Comparison of ENCODE assay signal across 19 cellular contexts in the genomic region with DNA sequence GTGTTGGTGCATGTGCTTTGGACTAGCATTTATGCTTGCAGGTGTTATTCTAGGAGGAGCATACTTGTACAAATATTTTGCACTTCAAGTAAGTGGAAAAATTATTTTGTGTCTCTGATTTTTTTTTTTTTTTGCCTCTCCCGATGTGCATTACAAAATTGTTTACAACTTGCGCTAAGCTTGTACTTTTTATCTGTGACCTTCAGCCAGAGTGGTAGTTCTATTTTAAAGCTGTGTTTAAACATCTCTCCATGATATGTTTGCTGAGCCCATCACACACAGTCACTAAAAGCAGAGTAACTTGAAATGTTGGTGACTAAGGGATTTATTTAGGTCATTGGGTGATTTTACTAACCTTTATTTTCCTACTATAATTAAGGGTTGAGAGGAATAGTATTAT. TPM values are rescaled to one million over a fixed set of nuclear protein-coding genes. Genes with fewer than 3 reads are reported as not detected.
A peak's percentile ranks its signal among the peaks of the same experiment; 100 is the strongest.
DNase-seq lines count a peak whose midpoint lies in the region; TF ChIP-seq lines count a peak whose summit lies in the region.
"Had no signal": no experiment of that assay in that cellular context is flagged by ENCODE, and none has a peak within 500 bp of the region (broad histone marks: within the 10 kb centered on the region; RNA-seq: fewer than 3 reads in every experiment).

No MANE protein-coding gene starts in this region.

- no peak for TF ChIP-seq POLR2A in stomach (IDR thresholded peaks at IDR 0.05)

- peak overlapping the region in 4 of 6 donors; percentile 5 to 82 (median 60) for H3K27ac Mint-ChIP-seq in immature natural killer cell
- H3K27ac Mint-ChIP-seq: GM23338; mesothelial cell of epicardium; nephron progenitor cell; stimulated activated naive B cell treated with anti-CD40 and anti-IgM and Interleukin-4, amounts not matched to agents 10 μg/mL and 1 μg/mL and 100 μg/mL, for 72 hours had no signal

- H3K4me3 ChIP-seq in cardiac muscle cell: no peak overlapping the region
- no peak overlapping the region for H3K4me3 ChIP-seq in stomach
- H3K4me3 ChIP-seq: colonic mucosa, GM23338, SJCRH30, thyroid gland had no signal

- H3K36me3 Mint-ChIP-seq in immature natural killer cell: peaks cover 6 to 34% (median 21%) of the 10 kb centered on the region in 3 donors

- H3K27ac ChIP-seq in cardiac muscle cell (peak overlapping the region; percentile 36), stomach (peak overlapping the region in 3 of 5 donors; percentile 5 to 46 (median 17))
- H3K27ac ChIP-seq: colonic mucosa, SJCRH30, thyroid gland had no signal

- peaks cover 48 to 83% of the 10 kb centered on the region in 2 donors for H3K4me1 Mint-ChIP-seq in immature natural killer cell
- H3K4me1 Mint-ChIP-seq: nephron progenitor cell had no signal

- H3K9me3 Mint-ChIP-seq in immature natural killer cell: no peaks in the 10 kb centered on the region
- H3K9me3 Mint-ChIP-seq: GM23338; mesothelial cell of epicardium; nephron progenitor cell; stimulated activated naive B cell treated with anti-CD40 and anti-IgM and Interleukin-4, amounts not matched to agents 10 μg/mL and 1 μg/mL and 100 μg/mL, for 72 hours; T-cell had no signal

- TF ChIP-seq EP300 in stomach (IDR thresholded peaks at IDR 0.05): no peak

- no peak for DNase-seq in cardiac muscle cell (ENCODE audit: low read depth in 1 of 2, low spot score in 1 of 2)
- no peak for DNase-seq in cardiac septum (ENCODE audit: low spot score)
- DNase-seq in NCI-H69 (lab: John Stamatoyannopoulos, UW): peak; percentile 47
- no peak for DNase-seq in immature natural killer cell
- no peak for DNase-seq in stomach
- no peak for DNase-seq in DMS79 treated with DMSO at 0.1 percent for 48 hours (lab: John Stamatoyannopoulos, UW)
- no peak for DNase-seq in A172 (ENCODE audit: low spot score)
- DNase-seq: activated CD4-positive, CD25-positive, alpha-beta regulatory T cell treated with anti-CD3 and anti-CD28 coated beads, Interleukin-2, amount 50 U/mL, for 72 hours; colonic mucosa; DMS79; NCI-H1092 treated with DMSO at 0.1 percent for 48 hours; NCI-H446; nephron progenitor cell; SJCRH30; stimulated activated naive B cell treated with anti-CD40 and anti-IgM and Interleukin-4, amounts not matched to agents 10 μg/mL and 1 μg/mL and 100 μg/mL, for 72 hours; T-cell; thyroid gland had no signal

- H3K27me3 ChIP-seq in cardiac muscle cell: no peaks in the 10 kb centered on the region
- H3K27me3 ChIP-seq in stomach: no peaks in the 10 kb centered on the region
- H3K27me3 ChIP-seq: colonic mucosa, SJCRH30, thyroid gland had no signal

- TF ChIP-seq CTCF in cardiac muscle cell (IDR thresholded peaks at IDR 0.05; ENCODE audit: low read depth, low read length) (no peak), stomach (IDR thresholded peaks at IDR 0.05) (no peak)

- 17 to 46% (median 33%) methylated on average over 2 of the region's 2 CpGs for WGBS in stomach, 5 donors

- peaks cover 6% of the 10 kb centered on the region for H3K4me1 ChIP-seq in cardiac muscle cell (ENCODE audit: low read depth)
- H3K4me1 ChIP-seq in stomach: peaks cover 0 to 78% (median 42%) of the 10 kb centered on the region in 4 donors
- H3K4me1 ChIP-seq: colonic mucosa, SJCRH30 had no signal

- intact Hi-C loops in cardiac septum (cut with DNase I) (loop anchor here (5.0 kb wide), 1 partner anchor 48 kb away; the partner anchor contains the start of gene RB1), stomach (cut with DNase I; ENCODE audit: low total_unique reads) (no loop called here)

- no peaks in the 10 kb centered on the region for H3K27me3 Mint-ChIP-seq in immature natural killer cell (ENCODE audit: low read depth in 3 of 3)
- H3K27me3 Mint-ChIP-seq: stimulated activated naive B cell treated with anti-CD40 and anti-IgM and Interleukin-4, amounts not matched to agents 10 μg/mL and 1 μg/mL and 100 μg/mL, for 72 hours; T-cell had no signal

- no peak overlapping the region for H3K4me3 Mint-ChIP-seq in immature natural killer cell
- H3K4me3 Mint-ChIP-seq: GM23338; mesothelial cell of epicardium; nephron progenitor cell; stimulated activated naive B cell treated with anti-CD40 and anti-IgM and Interleukin-4, amounts not matched to agents 10 μg/mL and 1 μg/mL and 100 μg/mL, for 72 hours; T-cell had no signal

- H3K9me3 ChIP-seq in cardiac muscle cell (ENCODE audit: low read depth) (no peaks in the 10 kb centered on the region), stomach (no peaks in the 10 kb centered on the region)
- H3K9me3 ChIP-seq: colonic mucosa, SJCRH30, thyroid gland had no signal

- H3K36me3 ChIP-seq in cardiac muscle cell (peaks cover 50% of the 10 kb centered on the region), stomach (peaks cover 33 to 54% (median 49%) of the 10 kb centered on the region in 4 donors)

RNA-seq across cellular contexts. Expression of gene ITM2B, which starts 20.8 kb away (rescaled TPM):
- 123 and 135 TPM in 2 replicates for total RNA-seq in cardiac muscle cell
- 360 and 404 TPM in 2 replicates for polyA plus RNA-seq in cardiac muscle cell
- 386 TPM for total RNA-seq in cardiac septum
- polyA plus RNA-seq in immature natural killer cell: 1,000 to 10,000 TPM in 1 of 3 donors, 100 to 1,000 TPM in 2; 850 to 1,055 (median 878) TPM
- total RNA-seq in stomach: 100 to 1,000 TPM; 271 to 419 (median 293) TPM
- 100 to 1,000 TPM; 113 to 359 (median 141) TPM for polyA plus RNA-seq in stomach
- 147 and 160 TPM in 2 replicates for total RNA-seq in A172 (2014; rRNA removed; shearing (Covaris generic))

RNA-seq across cellular contexts. Expression of gene RB1, which starts 49.7 kb away (rescaled TPM):
- total RNA-seq in cardiac muscle cell (18.5 and 23.0 TPM in 2 replicates), cardiac septum (27.6 TPM), stomach (10 to 100 TPM in 4 of 5 donors, 1 to 10 TPM in 1; 9.3 to 53.6 (median 42.5) TPM)
- polyA plus RNA-seq in cardiac muscle cell (23.6 and 33.9 TPM in 2 replicates), immature natural killer cell (10 to 100 TPM; 14.4 to 30.2 (median 17.0) TPM), stomach (10 to 100 TPM; 11.6 to 21.8 (median 19.4) TPM)
- total RNA-seq in A172 (2014; rRNA removed; shearing (Covaris generic)): 55.3 and 57.9 TPM in 2 replicates
